ENCODE assay signal across 16 cellular contexts in genomic region chr14:105416671-105417070, GRCh38. TPM values are rescaled to one million over a fixed set of nuclear protein-coding genes. Genes with fewer than 3 reads are reported as not detected.
DNase-seq lines count a peak whose midpoint lies in the region; ATAC-seq and TF ChIP-seq lines count a peak whose summit lies in the region.
"Had no signal": no experiment of that assay in that cellular context is flagged by ENCODE, and none has a peak within 500 bp of the region (broad histone marks: within the 10 kb centered on the region; RNA-seq: fewer than 3 reads in every experiment).

No MANE protein-coding gene starts in this region.

- no CpG with 5 or more reads among the region's 11 CpGs for WGBS in neuronal stem cell (ENCODE audit: extremely low coverage in 2 of 2, insufficient read length in 2 of 2, insufficient replicate concordance in 1 of 2), 2 donors

- no peak overlapping the region for H4K91ac ChIP-seq in neuronal stem cell (ENCODE audit: low read depth, low read length, poor library complexity)

- H3K79me1 ChIP-seq in neuronal stem cell (ENCODE audit: low read depth, low read length) = peaks cover 12% of the 10 kb centered on the region

- no peak overlapping the region for H2BK120ac ChIP-seq in neuronal stem cell (ENCODE audit: low read depth, low read length)

- H2AK5ac ChIP-seq in neuronal stem cell (ENCODE audit: low read depth, low read length) = no peak overlapping the region

- no peak for TF ChIP-seq CTCF in natural killer cell (IDR thresholded peaks at IDR 0.05)
- TF ChIP-seq CTCF in GM13976 (IDR thresholded peaks at IDR 0.05; ENCODE audit: borderline replicate concordance, control extremely low read depth, extremely low read depth, insufficient read depth, missing control alignments) = no peak

- H3K27ac ChIP-seq in naive thymus-derived CD4-positive, alpha-beta T cell (ENCODE audit: low read depth, low read length) = no peak overlapping the region
- H3K27ac ChIP-seq in neuronal stem cell (replicated peaks; ENCODE audit: low read length) = no peak overlapping the region
- H3K27ac ChIP-seq: KMS-11 had no signal

- no peaks in the 10 kb centered on the region for H3K9me3 ChIP-seq in T-helper 17 cell (ENCODE audit: control insufficient read depth, low read length, poor library complexity, severe bottlenecking)
- no peaks in the 10 kb centered on the region for H3K9me3 ChIP-seq in naive thymus-derived CD4-positive, alpha-beta T cell (ENCODE audit: control insufficient read depth in 2 of 3, low read length in 3 of 3)
- H3K9me3 ChIP-seq in neuronal stem cell (replicated peaks in 1 of 2; ENCODE audit: control insufficient read depth in 2 of 2, insufficient read depth in 1 of 2, low read depth in 1 of 2, low read length in 2 of 2) = peaks cover 0 to 5% of the 10 kb centered on the region in 2 donors

- POLR2A ChIA-PET in naive thymus-derived CD4-positive, alpha-beta T cell (lab: Charles Lee) = interaction anchor here (0.6 kb wide), 1 partner anchor 1590 kb away, joined by 4 read pairs; no protein-coding TSS in a partner anchor

- in situ Hi-C loops in GM13976 (cut with MboI; ENCODE audit: low sequenced_read_pairs, unreplicated experiment) = no loop called here

- no peak overlapping the region for H2BK15ac ChIP-seq in neuronal stem cell (ENCODE audit: low read length)

- intact Hi-C loops in natural killer cell (cut with micrococcal nuclease) = loop anchor here (5.0 kb wide), 1 partner anchor 44 kb away; no protein-coding TSS in a partner anchor
- intact Hi-C loops in naive thymus-derived CD4-positive, alpha-beta T cell (cut with micrococcal nuclease) = loop anchor here (5.0 to 10.0 kb wide), 2 partner anchors 102 to 114 kb away; partner anchors contain the start of genes BRF1 (in 1 of the 2) and PACS2 (in 1 of the 2)

- no peaks in the 10 kb centered on the region for H3K36me3 ChIP-seq in naive thymus-derived CD4-positive, alpha-beta T cell (ENCODE audit: control insufficient read depth in 2 of 3, insufficient read depth in 3 of 3, low read length in 3 of 3)
- peaks cover 3 to 8% of the 10 kb centered on the region in 2 donors for H3K36me3 ChIP-seq in neuronal stem cell (replicated peaks in 1 of 2; ENCODE audit: control insufficient read depth in 2 of 2, insufficient read depth in 2 of 2, low read length in 2 of 2)

- CTCF ChIA-PET in naive thymus-derived CD4-positive, alpha-beta T cell (lab: Charles Lee) = no interaction called here

- no peak overlapping the region for H3K18ac ChIP-seq in neuronal stem cell (ENCODE audit: low read length)

- peaks cover 20 to 23% of the 10 kb centered on the region in 2 donors for H3K4me1 ChIP-seq in naive thymus-derived CD4-positive, alpha-beta T cell (ENCODE audit: control insufficient read depth in 2 of 2, insufficient read depth in 2 of 2, low read length in 2 of 2)
- peaks cover 17 to 24% of the 10 kb centered on the region in 2 donors for H3K4me1 ChIP-seq in neuronal stem cell (ENCODE audit: control insufficient read depth in 2 of 2, insufficient read depth in 1 of 2, low read depth in 1 of 2, low read length in 2 of 2)

- DNase-seq in natural killer cell (no peak), T-helper 17 cell (no peak), neuronal stem cell (ENCODE audit: low spot score) (no peak), GM13976 (ENCODE audit: low spot score) (no peak)
- no peak for DNase-seq in natural killer cell treated with Interleukin-12 subunit alpha and Interleukin-12 subunit beta and Interleukin-15 and Interleukin-18, amount 100 ng/mL, for 72 hours (ENCODE audit: low spot score)
- DNase-seq in naive thymus-derived CD4-positive, alpha-beta T cell = no peak
- DNase-seq: DMS153, EL, H7, MM.1S, NCI-H1417, NCI-H2029, NCI-H524 had no signal

- H3K4me1 Mint-ChIP-seq in natural killer cell (peaks cover 10 to 25% of the 10 kb centered on the region in 2 donors), T-helper 17 cell (peaks cover 11% of the 10 kb centered on the region)
- peaks cover 0 to 10% of the 10 kb centered on the region in 2 donors for H3K4me1 Mint-ChIP-seq in natural killer cell treated with Interleukin-12 subunit alpha and Interleukin-12 subunit beta and Interleukin-15 and Interleukin-18, amount 100 ng/mL, for 72 hours (ENCODE audit: low read depth in 2 of 2)
- H3K4me1 Mint-ChIP-seq in naive thymus-derived CD4-positive, alpha-beta T cell = peaks cover 8 to 35% (median 19%) of the 10 kb centered on the region in 7 donors

- H2AFZ ChIP-seq in neuronal stem cell (ENCODE audit: low read length) = no peak overlapping the region

- no peak overlapping the region for H3K23ac ChIP-seq in neuronal stem cell (ENCODE audit: low read depth, low read length, poor library complexity)

- H3K4me3 ChIP-seq in naive thymus-derived CD4-positive, alpha-beta T cell (ENCODE audit: low read length) = no peak overlapping the region
- H3K4me3 ChIP-seq in neuronal stem cell (ENCODE audit: low read length in 2 of 2) = no peak overlapping the region

- no peak overlapping the region for H2BK5ac ChIP-seq in neuronal stem cell (ENCODE audit: low read length)

- no peak overlapping the region for H3K4ac ChIP-seq in neuronal stem cell (ENCODE audit: low read length)

- no peak overlapping the region for H4K8ac ChIP-seq in neuronal stem cell (ENCODE audit: low read depth, low read length)

- ATAC-seq in natural killer cell = no peak
- no peak for ATAC-seq in natural killer cell treated with Interleukin-12 subunit alpha and Interleukin-12 subunit beta and Interleukin-15 and Interleukin-18, amount 100 ng/mL, for 72 hours
- ATAC-seq in T-helper 17 cell = no peak
- ATAC-seq in naive thymus-derived CD4-positive, alpha-beta T cell = no peak
- no peak for ATAC-seq in GM19455 (IDR thresholded peaks at IDR 0.05; ENCODE audit: unreplicated experiment)
- ATAC-seq: HepG2 had no signal

- H3K27me3 Mint-ChIP-seq in natural killer cell (ENCODE audit: low read depth in 2 of 2) (peaks cover 0 to 12% of the 10 kb centered on the region in 2 donors), T-helper 17 cell (peaks cover 14% of the 10 kb centered on the region)
- H3K27me3 Mint-ChIP-seq in natural killer cell treated with Interleukin-12 subunit alpha and Interleukin-12 subunit beta and Interleukin-15 and Interleukin-18, amount 100 ng/mL, for 72 hours = peaks cover 0 to 8% of the 10 kb centered on the region in 2 donors
- peaks cover 0 to 15% (median 6%) of the 10 kb centered on the region in 5 donors for H3K27me3 Mint-ChIP-seq in naive thymus-derived CD4-positive, alpha-beta T cell

- H2BK12ac ChIP-seq in neuronal stem cell (ENCODE audit: low read length) = no peak overlapping the region

- no peak overlapping the region for H3K14ac ChIP-seq in neuronal stem cell (ENCODE audit: low read length)

- no peak overlapping the region for H3K9ac ChIP-seq in neuronal stem cell (ENCODE audit: low read depth, low read length, poor library complexity)
- H3K9ac ChIP-seq: KMS-11 had no signal

- H3K4me2 ChIP-seq in neuronal stem cell (ENCODE audit: insufficient read depth, low read length, poor library complexity, severe bottlenecking) = no peak overlapping the region
- H3K4me2 ChIP-seq: KMS-11 had no signal

- H3K27me3 ChIP-seq in naive thymus-derived CD4-positive, alpha-beta T cell (ENCODE audit: control insufficient read depth in 2 of 2, insufficient read depth in 2 of 2, low read length in 2 of 2) = peaks cover 0 to 12% of the 10 kb centered on the region in 2 donors
- H3K27me3 ChIP-seq in neuronal stem cell (ENCODE audit: control insufficient read depth in 3 of 3, insufficient read depth in 3 of 3, low read depth in 1 of 3, low read length in 3 of 3) = peaks cover 0 to 20% (median 11%) of the 10 kb centered on the region in 3 experiments

- no peaks in the 10 kb centered on the region for H3K36me3 Mint-ChIP-seq in natural killer cell
- H3K36me3 Mint-ChIP-seq in natural killer cell treated with Interleukin-12 subunit alpha and Interleukin-12 subunit beta and Interleukin-15 and Interleukin-18, amount 100 ng/mL, for 72 hours = no peaks in the 10 kb centered on the region
- peaks cover 5% of the 10 kb centered on the region for H3K36me3 Mint-ChIP-seq in T-helper 17 cell (ENCODE audit: low read depth)
- no peaks in the 10 kb centered on the region for H3K36me3 Mint-ChIP-seq in naive thymus-derived CD4-positive, alpha-beta T cell

- H3K4me3 Mint-ChIP-seq in natural killer cell (peak overlapping the region; percentile 19), T-helper 17 cell (peak overlapping the region; percentile 31)
- no peak overlapping the region for H3K4me3 Mint-ChIP-seq in natural killer cell treated with Interleukin-12 subunit alpha and Interleukin-12 subunit beta and Interleukin-15 and Interleukin-18, amount 100 ng/mL, for 72 hours
- peak overlapping the region in 6 of 10 donors; percentile 42 to 84 (median 54) for H3K4me3 Mint-ChIP-seq in naive thymus-derived CD4-positive, alpha-beta T cell

- H3K27ac Mint-ChIP-seq in natural killer cell = no peak overlapping the region
- no peak overlapping the region for H3K27ac Mint-ChIP-seq in natural killer cell treated with Interleukin-12 subunit alpha and Interleukin-12 subunit beta and Interleukin-15 and Interleukin-18, amount 100 ng/mL, for 72 hours
- H3K27ac Mint-ChIP-seq in T-helper 17 cell = no peak overlapping the region
- peak overlapping the region in 2 of 9 donors; percentile 2 to 41 for H3K27ac Mint-ChIP-seq in naive thymus-derived CD4-positive, alpha-beta T cell

- H3K9me3 Mint-ChIP-seq in natural killer cell = no peaks in the 10 kb centered on the region
- H3K9me3 Mint-ChIP-seq in natural killer cell treated with Interleukin-12 subunit alpha and Interleukin-12 subunit beta and Interleukin-15 and Interleukin-18, amount 100 ng/mL, for 72 hours = no peaks in the 10 kb centered on the region
- no peaks in the 10 kb centered on the region for H3K9me3 Mint-ChIP-seq in naive thymus-derived CD4-positive, alpha-beta T cell

RNA-seq across cellular contexts. Expression of gene MTA1, which starts 3.0 kb away (rescaled TPM):
- 100 to 1,000 TPM; 104 to 125 (median 112) TPM for total RNA-seq in natural killer cell
- 100 to 1,000 TPM in 1 of 2 donors, 10 to 100 TPM in 1; 93.4 to 252 TPM for total RNA-seq in natural killer cell treated with Interleukin-12 subunit alpha and Interleukin-12 subunit beta and Interleukin-15 and Interleukin-18, amount 100 ng/mL, for 72 hours
- total RNA-seq in T-helper 17 cell = 10 to 100 TPM; 99.0 to 99.7 TPM
- 100 to 1,000 TPM; 117 to 132 (median 125) TPM for total RNA-seq in naive thymus-derived CD4-positive, alpha-beta T cell
- polyA plus RNA-seq in naive thymus-derived CD4-positive, alpha-beta T cell = 1 to 10 TPM; 2.8 to 5.2 TPM
- 199 TPM for polyA plus RNA-seq in neuronal stem cell (2013, experiment 1 of 2)
- polyA plus RNA-seq in neuronal stem cell (2013, experiment 2 of 2) = 194 TPM

RNA-seq across cellular contexts. Expression of gene TEX22, which starts 18.3 kb away (rescaled TPM):
- 1 to 10 TPM in 2 of 3 donors, under 1 TPM in 1; 0.23 to 1.9 (median 1.8) TPM for total RNA-seq in natural killer cell
- 1 to 10 TPM; 2.7 to 3.7 TPM for total RNA-seq in natural killer cell treated with Interleukin-12 subunit alpha and Interleukin-12 subunit beta and Interleukin-15 and Interleukin-18, amount 100 ng/mL, for 72 hours
- total RNA-seq in T-helper 17 cell = 1 to 10 TPM in 1 of 2 donors, under 1 TPM in 1; 0.60 to 1.7 TPM
- 10 to 100 TPM in 1 of 5 experiments, 1 to 10 TPM in 4; 1.4 to 10.5 (median 6.5) TPM for total RNA-seq in naive thymus-derived CD4-positive, alpha-beta T cell
- polyA plus RNA-seq in naive thymus-derived CD4-positive, alpha-beta T cell = under 1 TPM; 0.21 to 0.25 TPM
- polyA plus RNA-seq in neuronal stem cell (2013, experiment 1 of 2) = 0.21 TPM
- polyA plus RNA-seq in neuronal stem cell (2013, experiment 2 of 2) = 0.21 TPM

RNA-seq across cellular contexts. Expression of gene CRIP2, which starts 58.0 kb away (rescaled TPM):
- total RNA-seq in natural killer cell = 1 to 10 TPM; 1.7 to 4.6 (median 2.0) TPM
- 1 to 10 TPM in 1 of 2 donors, under 1 TPM in 1; 0.98 to 2.2 TPM for total RNA-seq in natural killer cell treated with Interleukin-12 subunit alpha and Interleukin-12 subunit beta and Interleukin-15 and Interleukin-18, amount 100 ng/mL, for 72 hours
- 10 to 100 TPM; 51.6 to 58.8 TPM for total RNA-seq in T-helper 17 cell
- 10 to 100 TPM in 2 of 5 experiments, 1 to 10 TPM in 2, under 1 TPM in 1; 0.65 to 55.4 (median 6.6) TPM for total RNA-seq in naive thymus-derived CD4-positive, alpha-beta T cell
- 100 to 1,000 TPM in 1 of 2 donors, 10 to 100 TPM in 1; 69.1 to 180 TPM for polyA plus RNA-seq in naive thymus-derived CD4-positive, alpha-beta T cell
- polyA plus RNA-seq in neuronal stem cell (2013, experiment 1 of 2) = 16.9 TPM
- polyA plus RNA-seq in neuronal stem cell (2013, experiment 2 of 2) = 15.2 TPM
